ENCODE assay signal across 12 cellular contexts in genomic region chr10:93498196-93498595, GRCh38. TPM values are rescaled to one million over a fixed set of nuclear protein-coding genes. Genes with fewer than 3 reads are reported as not detected.
DNase-seq lines count a peak whose midpoint lies in the region; ATAC-seq and TF ChIP-seq lines count a peak whose summit lies in the region.
"Had no signal": no experiment of that assay in that cellular context is flagged by ENCODE, and none has a peak within 500 bp of the region (broad histone marks: within the 10 kb centered on the region; RNA-seq: fewer than 3 reads in every experiment).

No MANE protein-coding gene starts in this region.

- peaks cover 66% of the 10 kb centered on the region for H3K79me2 ChIP-seq in Loucy (ENCODE audit: insufficient read depth, low read length)

- H3K9ac ChIP-seq in Loucy (ENCODE audit: low read depth, low read length, poor library complexity, severe bottlenecking): peak overlapping the region; percentile 97
- H3K9ac ChIP-seq in skeletal muscle satellite cell (ENCODE audit: low read depth, low read length): no peak overlapping the region

- no peaks in the 10 kb centered on the region for H3K9me3 ChIP-seq in Loucy (ENCODE audit: insufficient read depth, low read depth, low read length)
- no peaks in the 10 kb centered on the region for H3K9me3 ChIP-seq in skeletal muscle satellite cell (replicated peaks; ENCODE audit: low read length)
- no peaks in the 10 kb centered on the region for H3K9me3 ChIP-seq in body of pancreas

- TF ChIP-seq POLR2A in body of pancreas (IDR thresholded peaks at IDR 0.05): no peak

- CTCF ChIA-PET in activated CD8-positive, alpha-beta memory T cell treated with anti-CD3 and anti-CD28 coated beads, Interleukin-2, amount 10 ng/mL, durations not matched to agents 7 days and 5 days (lab: Charles Lee): interaction anchor here (3.8 to 4.2 kb wide), 2 partner anchors 13 to 121 kb away, joined by 25 to 30 read pairs; no protein-coding TSS in a partner anchor

- H3K36me3 Mint-ChIP-seq in activated CD8-positive, alpha-beta memory T cell treated with anti-CD3 and anti-CD28 coated beads, Interleukin-2, amount 10 ng/mL, durations not matched to agents 7 days and 5 days: peaks cover 37% of the 10 kb centered on the region
- H3K36me3 Mint-ChIP-seq in brain: no peaks in the 10 kb centered on the region

- H3K4me1 ChIP-seq in Loucy (ENCODE audit: insufficient read depth, low read length, poor library complexity, severe bottlenecking) (peaks cover 56% of the 10 kb centered on the region), skeletal muscle satellite cell (ENCODE audit: control insufficient read depth, insufficient read depth, low read length) (peaks cover 12% of the 10 kb centered on the region), body of pancreas (peaks cover 11% of the 10 kb centered on the region)

- peak overlapping the region; percentile 89 for H3K4me3 ChIP-seq in Loucy (ENCODE audit: low read length, poor library complexity, severe bottlenecking)
- H3K4me3 ChIP-seq in skeletal muscle satellite cell (ENCODE audit: low read length): peak overlapping the region; percentile 17
- H3K4me3 ChIP-seq in body of pancreas: no peak overlapping the region

- no peaks in the 10 kb centered on the region for H3K27me3 ChIP-seq in Loucy (ENCODE audit: insufficient read depth, low read length, poor library complexity, severe bottlenecking)
- H3K27me3 ChIP-seq in skeletal muscle satellite cell (ENCODE audit: control insufficient read depth, insufficient read depth, low read length): no peaks in the 10 kb centered on the region
- no peaks in the 10 kb centered on the region for H3K27me3 ChIP-seq in body of pancreas

- ATAC-seq in activated CD8-positive, alpha-beta memory T cell treated with anti-CD3 and anti-CD28 coated beads, Interleukin-2, amount 10 ng/mL, durations not matched to agents 7 days and 5 days: no peak
- ATAC-seq in GM21576 (IDR thresholded peaks at IDR 0.05; ENCODE audit: unreplicated experiment) (no peak), body of pancreas (no peak), GM18511 (IDR thresholded peaks at IDR 0.05; ENCODE audit: unreplicated experiment) (no peak)

- DNase-seq in activated CD8-positive, alpha-beta memory T cell treated with anti-CD3 and anti-CD28 coated beads, Interleukin-2, amount 10 ng/mL, durations not matched to agents 7 days and 5 days: no peak
- DNase-seq in activated CD8-positive, alpha-beta memory T cell treated with anti-CD3 and anti-CD28 coated beads for 24 hours: no peak
- DNase-seq in body of pancreas: no peak
- DNase-seq: activated gamma-delta T cell treated with Interleukin-2 at 50 U/mL for 16 hours, kidney, NCI-H82, T-helper 9 cell had no signal

- no peaks in the 10 kb centered on the region for H3K9me2 ChIP-seq in Loucy (replicated peaks; ENCODE audit: low read depth, low read length)

- WGBS in body of pancreas, 2 donors: 28 to 30% methylated on average over 5 of the region's 5 CpGs

- no peak overlapping the region for H3K27ac ChIP-seq in body of pancreas

- H3F3A ChIP-seq in Loucy (ENCODE audit: low read depth): no peaks in the 10 kb centered on the region

- no peaks in the 10 kb centered on the region for H3K9me3 Mint-ChIP-seq in activated CD8-positive, alpha-beta memory T cell treated with anti-CD3 and anti-CD28 coated beads, Interleukin-2, amount 10 ng/mL, durations not matched to agents 7 days and 5 days (ENCODE audit: low read depth)
- no peaks in the 10 kb centered on the region for H3K9me3 Mint-ChIP-seq in brain

- peak overlapping the region; percentile 96 for H3K27ac Mint-ChIP-seq in activated CD8-positive, alpha-beta memory T cell treated with anti-CD3 and anti-CD28 coated beads, Interleukin-2, amount 10 ng/mL, durations not matched to agents 7 days and 5 days
- H3K27ac Mint-ChIP-seq in brain: peak overlapping the region in 1 of 5 experiments; percentile 22

- H3K4me2 ChIP-seq in Loucy (ENCODE audit: low read depth, low read length, poor library complexity, severe bottlenecking) (peak overlapping the region; percentile 71), skeletal muscle satellite cell (ENCODE audit: low read length) (peak overlapping the region; percentile 65)

- intact Hi-C loops in body of pancreas (cut with DNase I): no loop called here

- 0 out of 2 replicates have a peak overlapping the region, but pooled peaks have one; percentile 2 for H2AFZ ChIP-seq in Loucy (ENCODE audit: low read length)

- H4K20me1 ChIP-seq in Loucy (ENCODE audit: insufficient read depth, low read length, poor library complexity, severe bottlenecking): peaks cover 21% of the 10 kb centered on the region

- H3K36me3 ChIP-seq in Loucy (ENCODE audit: insufficient read depth, low read length) (peaks cover 5% of the 10 kb centered on the region; the same call in 1 of the 2 replicates), skeletal muscle satellite cell (ENCODE audit: insufficient read depth, low read length) (peaks cover 7% of the 10 kb centered on the region), body of pancreas (replicated peaks in 1 of 2; ENCODE audit: insufficient read depth in 1 of 2, low read depth in 2 of 2) (no peaks in the 10 kb centered on the region)

- no peak for TF ChIP-seq CTCF in Loucy (conservative IDR thresholded peaks at IDR 0.05; ENCODE audit: low read length)
- TF ChIP-seq CTCF in brain (conservative IDR thresholded peaks at IDR 0.05): no peak
- TF ChIP-seq CTCF in body of pancreas (IDR thresholded peaks at IDR 0.05): no peak

- H3K4me1 Mint-ChIP-seq in activated CD8-positive, alpha-beta memory T cell treated with anti-CD3 and anti-CD28 coated beads, Interleukin-2, amount 10 ng/mL, durations not matched to agents 7 days and 5 days: peaks cover 52% of the 10 kb centered on the region
- H3K4me1 Mint-ChIP-seq in brain: peaks cover 57% of the 10 kb centered on the region

- peak overlapping the region; percentile 96 for H3K4me3 Mint-ChIP-seq in activated CD8-positive, alpha-beta memory T cell treated with anti-CD3 and anti-CD28 coated beads, Interleukin-2, amount 10 ng/mL, durations not matched to agents 7 days and 5 days
- peak overlapping the region; percentile 78 to 94 (median 80) for H3K4me3 Mint-ChIP-seq in brain

- H3K27me3 Mint-ChIP-seq in activated CD8-positive, alpha-beta memory T cell treated with anti-CD3 and anti-CD28 coated beads, Interleukin-2, amount 10 ng/mL, durations not matched to agents 7 days and 5 days: no peaks in the 10 kb centered on the region
- H3K27me3 Mint-ChIP-seq in brain: peaks cover 3% of the 10 kb centered on the region

RNA-seq across cellular contexts. Expression of gene CEP55, which starts 1.8 kb away (rescaled TPM):
- 10 to 100 TPM; 75.6 to 79.3 TPM for total RNA-seq in activated CD8-positive, alpha-beta memory T cell treated with anti-CD3 and anti-CD28 coated beads, Interleukin-2, amount 10 ng/mL, durations not matched to agents 7 days and 5 days
- 15.2 TPM for polyA plus RNA-seq in brain (ENCODE audit: insufficient read depth, low read depth, low replicate concordance)
- 21.5 and 29.3 TPM in 2 replicates for total RNA-seq in skeletal muscle satellite cell (2012; rRNA removed)
- total RNA-seq in body of pancreas: not detected

RNA-seq across cellular contexts. Expression of gene MYOF, which starts 16.1 kb away (rescaled TPM):
- total RNA-seq in activated CD8-positive, alpha-beta memory T cell treated with anti-CD3 and anti-CD28 coated beads, Interleukin-2, amount 10 ng/mL, durations not matched to agents 7 days and 5 days: 1 to 10 TPM; 5.5 to 6.6 TPM
- 8.0 TPM for polyA plus RNA-seq in brain (ENCODE audit: insufficient read depth, low read depth, low replicate concordance)
- total RNA-seq in skeletal muscle satellite cell (2012; rRNA removed): 168 and 212 TPM in 2 replicates
- 10 to 100 TPM; 21.1 to 25.7 TPM for total RNA-seq in body of pancreas

Comparison
In these comparisons a context has a peak if more than half of its experiments do, and no peak if none do; other contexts are left out.
1. H3K4me3 ChIP-seq: peak in Loucy (single experiment) and skeletal muscle satellite cell (single experiment); none in body of pancreas (0 of 2).
2. RNA of gene CEP55, which starts 1.8 kb away (total RNA-seq): 75.6 to 79.3 TPM in activated CD8-positive, alpha-beta memory T cell treated with anti-CD3 and anti-CD28 coated beads, Interleukin-2, amount 10 ng/mL, durations not matched to agents 7 days and 5 days; not detected in body of pancreas; every median in the first group is over 10 times any median in the second.